Comparison of ENCODE assay signal across 8 cellular contexts in the genomic region with DNA sequence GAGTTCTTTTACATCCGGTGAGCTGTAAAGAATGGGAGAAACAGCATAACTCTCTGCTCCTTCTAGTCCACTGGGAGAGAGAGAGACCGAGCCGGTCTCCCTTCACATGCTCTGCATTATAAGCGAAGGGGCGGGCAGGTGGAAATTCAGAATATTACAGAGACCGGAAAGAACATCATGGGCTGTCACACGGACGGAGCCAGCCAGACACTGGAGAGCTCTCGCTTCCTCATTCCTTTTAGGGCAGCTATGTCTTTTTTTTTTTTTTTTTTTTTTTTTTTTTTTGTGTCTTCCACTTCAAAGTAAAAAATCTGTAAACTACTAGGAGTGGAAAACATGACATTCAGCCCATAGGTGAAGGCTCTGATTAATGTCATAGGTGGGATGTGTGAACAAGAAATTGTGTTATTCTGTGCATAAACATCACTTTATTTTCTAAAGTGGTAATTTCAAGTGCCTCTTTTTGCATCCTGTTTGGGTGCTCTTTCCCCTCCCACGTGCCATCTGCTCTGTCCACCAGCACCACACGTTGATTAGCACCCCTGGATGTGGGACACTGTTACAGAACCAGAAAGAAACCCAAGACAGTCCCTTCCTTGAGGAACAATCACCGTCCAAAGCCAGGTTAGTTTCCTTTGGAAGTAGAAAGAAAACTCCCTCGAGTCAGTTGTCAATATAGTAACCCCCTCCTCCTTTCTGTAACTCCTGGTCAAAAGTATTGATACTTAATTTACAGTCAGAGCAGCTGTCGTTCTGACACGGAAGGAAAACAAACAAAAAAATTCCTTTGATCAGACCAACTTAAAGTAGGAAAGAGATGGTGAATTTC. TPM values are rescaled to one million over a fixed set of nuclear protein-coding genes. Genes with fewer than 3 reads are reported as not detected.
DNase-seq lines count a peak whose midpoint lies in the region; ATAC-seq and TF ChIP-seq lines count a peak whose summit lies in the region.

A gene with protein sequence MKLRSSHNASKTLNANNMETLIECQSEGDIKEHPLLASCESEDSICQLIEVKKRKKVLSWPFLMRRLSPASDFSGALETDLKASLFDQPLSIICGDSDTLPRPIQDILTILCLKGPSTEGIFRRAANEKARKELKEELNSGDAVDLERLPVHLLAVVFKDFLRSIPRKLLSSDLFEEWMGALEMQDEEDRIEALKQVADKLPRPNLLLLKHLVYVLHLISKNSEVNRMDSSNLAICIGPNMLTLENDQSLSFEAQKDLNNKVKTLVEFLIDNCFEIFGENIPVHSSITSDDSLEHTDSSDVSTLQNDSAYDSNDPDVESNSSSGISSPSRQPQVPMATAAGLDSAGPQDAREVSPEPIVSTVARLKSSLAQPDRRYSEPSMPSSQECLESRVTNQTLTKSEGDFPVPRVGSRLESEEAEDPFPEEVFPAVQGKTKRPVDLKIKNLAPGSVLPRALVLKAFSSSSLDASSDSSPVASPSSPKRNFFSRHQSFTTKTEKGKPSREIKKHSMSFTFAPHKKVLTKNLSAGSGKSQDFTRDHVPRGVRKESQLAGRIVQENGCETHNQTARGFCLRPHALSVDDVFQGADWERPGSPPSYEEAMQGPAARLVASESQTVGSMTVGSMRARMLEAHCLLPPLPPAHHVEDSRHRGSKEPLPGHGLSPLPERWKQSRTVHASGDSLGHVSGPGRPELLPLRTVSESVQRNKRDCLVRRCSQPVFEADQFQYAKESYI (minus strand): TSS at position 93 of the 829 bp plus-strand sequence. CDS start 845 bp downstream, outside the sequence.

- H3K36me3 ChIP-seq in upper lobe of left lung, result no peaks in the 10 kb centered on the region

- no peaks in the 10 kb centered on the region for H3K9me3 Mint-ChIP-seq in IgD-negative memory B cell
- H3K9me3 Mint-ChIP-seq in activated CD4-positive, alpha-beta T cell treated with anti-CD3 and anti-CD28 coated beads for 36 hours (ENCODE audit: low read depth), result no peaks in the 10 kb centered on the region
- no peaks in the 10 kb centered on the region for H3K9me3 Mint-ChIP-seq in effector memory CD8-positive, alpha-beta T cell

- POLR2A ChIA-PET in activated CD4-positive, alpha-beta T cell treated with anti-CD3 and anti-CD28 coated beads for 36 hours (lab: Charles Lee), result interaction anchor here (0.6 to 2.5 kb wide), 21 partner anchors 9 to 396 kb away, joined by 3 to 21 read pairs (median 5); partner anchors contain the start of gene SYTL3

- WGBS in upper lobe of left lung, 2 donors, result 17 to 23% methylated on average over 14 to 15 of the region's 15 CpGs

- H3K4me3 Mint-ChIP-seq in IgD-negative memory B cell, result peak within 1 kb of the TSS; percentile 97 to 100 (median 98)
- peak within 1 kb of the TSS; percentile 87 for H3K4me3 Mint-ChIP-seq in activated CD4-positive, alpha-beta T cell treated with anti-CD3 and anti-CD28 coated beads for 36 hours
- H3K4me3 Mint-ChIP-seq in effector memory CD8-positive, alpha-beta T cell, result peak within 1 kb of the TSS; percentile 88 to 98

- intact Hi-C loops in activated CD4-positive, alpha-beta T cell treated with anti-CD3 and anti-CD28 coated beads for 36 hours (cut with DNase I, micrococcal nuclease), result loop anchor here (1.0 to 10.0 kb wide), 9 partner anchors 14 to 650 kb away; partner anchors contain the start of genes RSPH3 (in 1 of the 2) and SOD2 (in 1 of the 2)

- H3K4me1 Mint-ChIP-seq in IgD-negative memory B cell, result peaks cover 23 to 36% (median 29%) of the 10 kb centered on the region in 3 donors
- H3K4me1 Mint-ChIP-seq in activated CD4-positive, alpha-beta T cell treated with anti-CD3 and anti-CD28 coated beads for 36 hours, result peaks cover 65% of the 10 kb centered on the region
- H3K4me1 Mint-ChIP-seq in effector memory CD8-positive, alpha-beta T cell (ENCODE audit: low read depth in 2 of 2), result peaks cover 30 to 58% of the 10 kb centered on the region in 2 donors

- H3K27ac Mint-ChIP-seq in IgD-negative memory B cell, result peak within 1 kb of the TSS; percentile 92 to 97 (median 97)
- H3K27ac Mint-ChIP-seq in activated CD4-positive, alpha-beta T cell treated with anti-CD3 and anti-CD28 coated beads for 36 hours, result peak within 1 kb of the TSS; percentile 97
- peak within 1 kb of the TSS; percentile 96 to 98 for H3K27ac Mint-ChIP-seq in effector memory CD8-positive, alpha-beta T cell

- no peak for TF ChIP-seq CTCF in upper lobe of left lung (IDR thresholded peaks at IDR 0.05)

- peak within 1 kb of the TSS; percentile 39 to 83 (median 70) for H3K27ac ChIP-seq in upper lobe of left lung

- H3K36me3 Mint-ChIP-seq in IgD-negative memory B cell, result peaks cover 21% of the 10 kb centered on the region
- H3K36me3 Mint-ChIP-seq in activated CD4-positive, alpha-beta T cell treated with anti-CD3 and anti-CD28 coated beads for 36 hours (ENCODE audit: low read depth), result peaks cover 45% of the 10 kb centered on the region
- H3K36me3 Mint-ChIP-seq in effector memory CD8-positive, alpha-beta T cell (ENCODE audit: insufficient read depth), result peaks cover 55% of the 10 kb centered on the region

- DNase-seq in COLO829 (ENCODE audit: low spot score), result peak; percentile 33
- peak; percentile 91 for DNase-seq in activated CD4-positive, alpha-beta T cell treated with anti-CD3 and anti-CD28 coated beads for 36 hours
- DNase-seq in effector memory CD8-positive, alpha-beta T cell, result peak; percentile 79 to 83 (median 81)
- peak; percentile 75 for DNase-seq in pons (ENCODE audit: low spot score)
- DNase-seq in upper lobe of left lung, result peak in 1 of 2 donors; percentile 88
- no peak for DNase-seq in retina

- no peaks in the 10 kb centered on the region for H3K27me3 ChIP-seq in upper lobe of left lung

- no peak for TF ChIP-seq EP300 in upper lobe of left lung (IDR thresholded peaks at IDR 0.05)

- no peaks in the 10 kb centered on the region for H3K27me3 Mint-ChIP-seq in IgD-negative memory B cell
- H3K27me3 Mint-ChIP-seq in activated CD4-positive, alpha-beta T cell treated with anti-CD3 and anti-CD28 coated beads for 36 hours, result no peaks in the 10 kb centered on the region
- H3K27me3 Mint-ChIP-seq in effector memory CD8-positive, alpha-beta T cell, result no peaks in the 10 kb centered on the region

- CTCF ChIA-PET in activated CD4-positive, alpha-beta T cell treated with anti-CD3 and anti-CD28 coated beads for 36 hours (lab: Charles Lee), result interaction anchor here (0.6 to 11.9 kb wide), 16 partner anchors 11 to 225 kb away, joined by 3 to 330 read pairs (median 4); partner anchors contain the start of gene RSPH3

- H3K9me3 ChIP-seq in upper lobe of left lung, result no peaks in the 10 kb centered on the region

- ATAC-seq in GM19467 (IDR thresholded peaks at IDR 0.05; ENCODE audit: unreplicated experiment), result peak; percentile 78
- peak; percentile 89 for ATAC-seq in activated CD4-positive, alpha-beta T cell treated with anti-CD3 and anti-CD28 coated beads for 36 hours
- ATAC-seq in effector memory CD8-positive, alpha-beta T cell (replicated peaks), result peak; percentile 69
- ATAC-seq in upper lobe of left lung (ENCODE audit: low FRiP score in 2 of 2), result peak; percentile 82 to 86

- TF ChIP-seq POLR2A in upper lobe of left lung (IDR thresholded peaks at IDR 0.05), result peak in 3 of 4 donors; percentile 40 to 89 (median 78)

- H3K4me1 ChIP-seq in upper lobe of left lung, result peaks cover 3 to 26% (median 13%) of the 10 kb centered on the region in 4 donors

- H3K4me3 ChIP-seq in upper lobe of left lung, result peak within 1 kb of the TSS in 3 of 4 donors; percentile 26 to 37 (median 27)

RNA-seq across cellular contexts. Expression of the gene that starts here (rescaled TPM):
- polyA plus RNA-seq in IgD-negative memory B cell, result 157 TPM
- total RNA-seq in activated CD4-positive, alpha-beta T cell treated with anti-CD3 and anti-CD28 coated beads for 36 hours, result 10 to 100 TPM; 44.8 to 51.0 TPM
- 10 to 100 TPM in 2 of 6 donors, 1 to 10 TPM in 4; 7.8 to 19.3 (median 8.8) TPM for total RNA-seq in upper lobe of left lung
